In the genomic region with DNA sequence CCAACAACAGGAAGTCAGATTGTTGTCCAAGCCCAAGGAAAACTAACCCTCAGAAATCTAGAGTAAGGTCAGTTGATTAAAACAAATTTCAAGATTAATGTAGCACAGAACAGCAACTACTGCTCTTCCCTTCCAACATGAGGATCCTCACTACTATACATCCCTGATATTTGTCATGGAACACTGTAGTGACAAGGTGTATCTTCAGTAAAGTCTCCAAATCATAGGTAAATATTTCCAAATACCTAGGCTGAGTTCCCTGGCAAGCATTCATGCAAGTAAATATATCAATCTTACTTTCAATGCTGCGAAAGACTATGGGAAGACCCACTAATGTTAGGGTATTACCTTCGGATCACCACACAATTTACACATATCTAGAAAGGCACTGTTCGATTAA, we compare ENCODE assay signal across 11 cellular contexts.
"Had no signal": no experiment of that assay in that cellular context is flagged by ENCODE, and none has a peak within 500 bp of the region (broad histone marks: within the 10 kb centered on the region; RNA-seq: fewer than 3 reads in every experiment).

No MANE protein-coding gene starts in this region.

- H3K4me2 ChIP-seq: GM23338 had no signal

- H3K9ac ChIP-seq: GM23248 had no signal

- H3K4me3 ChIP-seq: GM23248, GM23338, HAP-1 had no signal

- H3K9me3 ChIP-seq: HAP-1 had no signal

- H2AFZ ChIP-seq: GM23248, GM23338 had no signal

- H3K27ac ChIP-seq: GM23248 had no signal

- H3K36me3 ChIP-seq: HAP-1 had no signal

- ATAC-seq: GM23338, HCT116 had no signal

- FAIRE-seq: H1, H54 had no signal

- DNase-seq: GM23248, GOT3, H7, H9, HCEC 1CT, HFFc6 had no signal

- H3K4me1 ChIP-seq: HAP-1 had no signal
